In the genomic region with DNA sequence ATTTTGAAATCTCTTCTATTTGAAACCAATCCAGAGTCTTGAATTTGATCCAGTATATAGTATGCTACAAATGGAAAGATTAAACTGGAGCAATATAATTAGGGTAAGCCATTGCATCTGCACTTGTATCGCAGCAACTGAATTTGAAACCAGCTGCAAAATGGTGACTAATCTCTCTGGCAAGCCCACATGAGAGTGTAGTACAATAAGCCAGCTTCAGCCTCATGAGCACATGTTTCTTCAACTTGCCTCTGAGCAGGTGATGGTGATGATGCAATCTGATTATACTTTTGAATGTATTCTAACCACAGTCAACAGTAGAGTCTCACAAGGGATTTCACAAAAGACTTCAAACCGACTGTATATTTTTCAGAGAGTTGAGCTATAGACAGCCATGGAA, we compare ENCODE assay signal across 8 cellular contexts.
DNase-seq lines count a peak whose midpoint lies in the region; ATAC-seq lines count a peak whose summit lies in the region.

No MANE protein-coding gene starts in this region.

- peak; percentile 97 for DNase-seq in DMS53 (lab: John Stamatoyannopoulos, UW)
- DNase-seq in NCI-H526 (lab: John Stamatoyannopoulos, UW), result peak; percentile 19 to 47
- peak; percentile 14 for DNase-seq in activated gamma-delta T cell treated with anti-CD3 and anti-CD28 coated beads, Interleukin-2, amount 50 U/mL, for 16 hours (ENCODE audit: low read depth)
- DNase-seq in kidney glomerular epithelial cell (lab: John Stamatoyannopoulos, UW), result peak; percentile 53
- DNase-seq in stimulated activated CD8-positive, alpha-beta memory T cell treated with anti-CD3 and anti-CD28 coated beads, Interleukin-7, amount 100 ng/mL, for 4 hours (ENCODE audit: low read depth in 2 of 2), result peak; percentile 9 to 25
- no peak for DNase-seq in amniotic stem cell (lab: John Stamatoyannopoulos, UW)

- ATAC-seq in GM21360 (IDR thresholded peaks at IDR 0.05; ENCODE audit: unreplicated experiment) (peak; percentile 98), HG03520 (IDR thresholded peaks at IDR 0.05; ENCODE audit: unreplicated experiment) (peak; percentile 98)
